8 cellular contexts compared by ENCODE assay signal in the genomic region with DNA sequence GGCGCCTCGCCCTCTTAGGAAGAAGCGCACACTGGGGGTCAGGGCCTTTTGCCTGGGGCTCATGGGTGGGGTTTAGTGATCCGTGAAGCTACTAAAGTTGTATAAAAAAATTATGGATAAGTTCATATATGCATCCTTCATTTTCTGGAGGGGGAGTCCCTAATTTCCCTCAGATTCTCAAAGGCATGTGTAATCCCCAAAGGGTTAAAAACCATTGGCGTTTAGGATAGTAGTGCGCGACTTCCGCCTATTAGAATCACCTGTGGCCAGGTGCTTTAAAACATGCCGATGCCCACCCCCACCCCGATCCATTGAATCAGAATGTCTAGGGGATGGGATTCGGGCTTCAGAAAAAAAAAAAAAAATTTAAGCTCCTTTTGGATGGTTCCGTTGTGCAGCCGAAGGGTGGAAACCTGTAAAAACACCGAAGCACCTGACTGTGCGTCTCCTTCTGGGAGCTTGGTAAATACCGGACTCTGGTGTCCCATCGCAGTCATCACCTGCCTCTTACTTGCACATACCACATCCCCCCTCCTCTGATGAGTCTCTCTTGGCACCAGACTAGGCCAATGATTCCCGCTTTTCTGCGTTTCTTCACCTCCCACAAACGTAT. TPM values are rescaled to one million over a fixed set of nuclear protein-coding genes. Genes with fewer than 3 reads are reported as not detected.
A peak's percentile ranks its signal among the peaks of the same experiment; 100 is the strongest.
DNase-seq lines count a peak whose midpoint lies in the region; ATAC-seq and TF ChIP-seq lines count a peak whose summit lies in the region.

No MANE protein-coding gene starts in this region.

- H2AFZ ChIP-seq in IMR-90 (replicated peaks; ENCODE audit: low read length, poor library complexity), result peak overlapping the region; percentile 95

- CTCF ChIA-PET in Caco-2 (lab: Charles Lee), result interaction anchor here (0.6 kb wide), 1 partner anchor 188 kb away, joined by 3 read pairs; no protein-coding TSS in a partner anchor
- CTCF ChIA-PET in IMR-90 (lab: Yijun Ruan, JAX), result interaction anchor here (0.6 to 0.7 kb wide), 3 partner anchors 28 to 143 kb away, joined by 3 to 7 read pairs (median 3); no protein-coding TSS in a partner anchor

- H3K27me3 Mint-ChIP-seq in Caco-2 (ENCODE audit: insufficient read depth, unreplicated experiment), result no peaks in the 10 kb centered on the region

- H3K18ac ChIP-seq in IMR-90 (ENCODE audit: low read depth, low read length), result peak overlapping the region; percentile 84

- in situ Hi-C loops in IMR-90 (cut with MboI; ENCODE audit: low sequenced_read_pairs), result loop anchor here (25.0 kb wide), 1 partner anchor 784 kb away; no protein-coding TSS in a partner anchor

- ATAC-seq in IMR-90 (ENCODE audit: low read depth) (peak; percentile 43), GM18498 (IDR thresholded peaks at IDR 0.05; ENCODE audit: unreplicated experiment) (no peak)

- peak overlapping the region; percentile 94 for H3K4ac ChIP-seq in IMR-90 (ENCODE audit: low read depth, low read length)

- WGBS in IMR-90 (ENCODE audit: extremely low coverage in 2 of 2, insufficient read length in 1 of 2), 2 experiments, result 39% methylated on average over 3 of the region's 20 CpGs; no CpG with 5 or more reads in 1 of the 2 experiments
- WGBS in mesodermal cell (ENCODE audit: insufficient coverage in 2 of 2), 2 experiments, result 52 to 53% methylated on average over 10 to 14 of the region's 20 CpGs
- 9% methylated on average over 20 of the region's 20 CpGs for WGBS in urinary bladder

- H3K56ac ChIP-seq in IMR-90 (ENCODE audit: extremely low read depth, insufficient read depth, low read length), result peak overlapping the region; percentile 49

- peak overlapping the region; percentile 86 for H3K9ac ChIP-seq in IMR-90 (ENCODE audit: low read depth, low read length)

- H3K79me1 ChIP-seq in IMR-90 (ENCODE audit: low read depth in 1 of 2, low read length in 2 of 2), result peaks cover 6 to 10% of the 10 kb centered on the region in 2 experiments; a peak in 3 of 4 replicates

- dilution Hi-C loops in IMR-90 (cut with HindIII; ENCODE audit: low sequenced_read_pairs, unreplicated experiment), result no loop called here

- peak overlapping the region; percentile 97 for H3K4me2 ChIP-seq in IMR-90 (ENCODE audit: low read depth, low read length)

- H4K91ac ChIP-seq in IMR-90 (ENCODE audit: insufficient read depth, low read depth, low read length), result peak overlapping the region; percentile 86

- H3K4me3 ChIP-seq in Caco-2 (ENCODE audit: low read depth, low read length) (peak overlapping the region; percentile 76), IMR-90 (ENCODE audit: insufficient read depth, low read depth, low read length) (peak overlapping the region; percentile 92), mesodermal cell (ENCODE audit: extremely low read depth, insufficient read depth, low read length, poor library complexity, severe bottlenecking) (peak overlapping the region; percentile 52), urinary bladder (ENCODE audit: low read depth, low read length) (peak overlapping the region; percentile 85)

- POLR2A ChIA-PET in Caco-2 (lab: Charles Lee) (interaction anchor here (0.6 to 1.0 kb wide), 3 partner anchors 40 to 110 kb away, joined by 3 to 5 read pairs (median 3); no protein-coding TSS in a partner anchor), IMR-90 (lab: Charles Lee; ENCODE audit: unreplicated experiment) (no interaction called here)

- H3K4me1 ChIP-seq in Caco-2, result no peaks in the 10 kb centered on the region
- peaks cover 3% of the 10 kb centered on the region; the same call in 1 of the 2 replicates for H3K4me1 ChIP-seq in IMR-90 (ENCODE audit: control insufficient read depth, insufficient read depth, low read length)
- H3K4me1 ChIP-seq in mesodermal cell (ENCODE audit: control insufficient read depth, insufficient read depth, low read length, poor library complexity, severe bottlenecking), result peaks cover 9% of the 10 kb centered on the region
- no peaks in the 10 kb centered on the region for H3K4me1 ChIP-seq in urinary bladder (ENCODE audit: insufficient read depth)

- H3K27me3 ChIP-seq in Caco-2 (replicated peaks; ENCODE audit: control insufficient read depth, insufficient read depth, low read length) (no peaks in the 10 kb centered on the region), IMR-90 (ENCODE audit: control insufficient read depth, insufficient read depth, low read length) (no peaks in the 10 kb centered on the region)

- intact Hi-C loops in Caco-2 (cut with micrococcal nuclease; ENCODE audit: unreplicated experiment) (loop anchor here (1.0 to 2.0 kb wide), 2 partner anchors 89 to 119 kb away; a partner anchor contains a TSS), IMR-90 (cut with micrococcal nuclease) (loop anchor here (2.0 kb wide), 3 partner anchors 89 to 221 kb away; a partner anchor contains a TSS)

- peak overlapping the region; percentile 74 for H2BK5ac ChIP-seq in IMR-90 (ENCODE audit: low read depth, low read length, poor library complexity, severe bottlenecking)

- no peak overlapping the region for H2BK20ac ChIP-seq in IMR-90 (ENCODE audit: low read depth, low read length)

- H3K36me3 ChIP-seq in Caco-2 (ENCODE audit: control insufficient read depth, insufficient read depth, low read length) (no peaks in the 10 kb centered on the region), IMR-90 (ENCODE audit: control insufficient read depth, insufficient read depth, low read length) (peaks cover 7% of the 10 kb centered on the region), mesodermal cell (ENCODE audit: control insufficient read depth, insufficient read depth, low read length) (no peaks in the 10 kb centered on the region), urinary bladder (ENCODE audit: insufficient read depth) (no peaks in the 10 kb centered on the region)

- H4K8ac ChIP-seq in IMR-90 (ENCODE audit: low read depth in 2 of 2, low read length in 2 of 2), result peak overlapping the region; percentile 86 to 92; a peak in 3 of 4 replicates

- peak overlapping the region; percentile 92 for H3K23ac ChIP-seq in IMR-90 (ENCODE audit: low read depth, low read length)

- H3K9me1 ChIP-seq in IMR-90 (ENCODE audit: insufficient read depth, low read length), result peaks cover 3% of the 10 kb centered on the region

- peak overlapping the region; percentile 92 for H3K14ac ChIP-seq in IMR-90 (replicated peaks; ENCODE audit: low read depth, low read length)

- peak overlapping the region; percentile 79 for H2AK5ac ChIP-seq in IMR-90 (ENCODE audit: low read depth, low read length)

- H4K20me1 ChIP-seq in IMR-90 (ENCODE audit: insufficient read depth, low read length), result no peaks in the 10 kb centered on the region

- peak overlapping the region; percentile 92 for H2AK9ac ChIP-seq in IMR-90 (replicated peaks; ENCODE audit: low read depth, low read length, poor library complexity)

- H3K4me1 Mint-ChIP-seq in Caco-2 (ENCODE audit: low read depth, unreplicated experiment), result peaks cover 19% of the 10 kb centered on the region

- peaks cover 6% of the 10 kb centered on the region for H3K36me3 Mint-ChIP-seq in Caco-2 (ENCODE audit: insufficient read depth, unreplicated experiment)

- H3K9me3 Mint-ChIP-seq in Caco-2 (ENCODE audit: unreplicated experiment), result no peaks in the 10 kb centered on the region

- BruUV-seq in Caco-2 (replicated peaks; lab: Mats Ljungman, UMichigan) (TSS peak; percentile 51), IMR-90 (replicated peaks; lab: Mats Ljungman, UMichigan) (no TSS peak)

- H3K27ac ChIP-seq in IMR-90 (ENCODE audit: insufficient read depth, low read length), result peak overlapping the region; percentile 64
- H3K27ac ChIP-seq in mesodermal cell (ENCODE audit: low read depth, low read length, severe bottlenecking), result no peak overlapping the region
- peak overlapping the region; percentile 92 for H3K27ac ChIP-seq in urinary bladder (ENCODE audit: low read depth)

- peak overlapping the region; percentile 42 for H3K27ac Mint-ChIP-seq in Caco-2 (ENCODE audit: unreplicated experiment)

- TF ChIP-seq CTCF in Caco-2 (IDR thresholded peaks at IDR 0.05; ENCODE audit: insufficient read depth in 1 of 2, low read depth in 1 of 2, low read length in 1 of 2, severe bottlenecking in 1 of 2, unreplicated experiment in 1 of 2) (no peak), IMR-90 (conservative IDR thresholded peaks at IDR 0.05; ENCODE audit: low read depth, low read length) (no peak)

- peak overlapping the region; percentile 81 for H3K4me3 Mint-ChIP-seq in Caco-2 (ENCODE audit: unreplicated experiment)

- H4K5ac ChIP-seq in IMR-90 (ENCODE audit: low read depth, low read length), result peak overlapping the region; percentile 90

- no peak for TF ChIP-seq RAD21 in IMR-90 (IDR thresholded peaks at IDR 0.05; ENCODE audit: low read length)

- DNase-seq in Caco-2 (peak; percentile 33 to 43), IMR-90 (no peak), cerebellum (ENCODE audit: low spot score) (peak; percentile 17), AG08395 (ENCODE audit: low spot score) (no peak)
- DNase-seq in stimulated activated CD4-positive, alpha-beta T cell treated with anti-CD3 and anti-CD28 coated beads, Interleukin-4, amount 100 ng/mL, for 4 hours, result no peak

- H2BK120ac ChIP-seq in IMR-90 (ENCODE audit: low read depth, low read length), result peak overlapping the region; percentile 87

- no peak overlapping the region for H2BK15ac ChIP-seq in IMR-90 (ENCODE audit: low read depth, low read length)

- TF ChIP-seq POLR2A in IMR-90 (IDR thresholded peaks at IDR 0.05; ENCODE audit: low read depth, low read length), result no peak

- H3K9me3 ChIP-seq in Caco-2 (0 out of 2 replicates have a peak, but pooled peaks cover 3% of the 10 kb centered on the region), IMR-90 (ENCODE audit: control insufficient read depth, insufficient read depth, low read length) (no peaks in the 10 kb centered on the region), mesodermal cell (ENCODE audit: control insufficient read depth, low read length) (no peaks in the 10 kb centered on the region)

TF ChIP-seq in IMR-90, 13 proteins besides CTCF, POLR2A, EP300 and RAD21:
- TF ChIP-seq MXI1 (IDR thresholded peaks at IDR 0.05; ENCODE audit: borderline replicate concordance, low read depth, low read length) (no peak), CHD1 (IDR thresholded peaks at IDR 0.05; ENCODE audit: low read depth, low read length) (no peak), MAFK (IDR thresholded peaks at IDR 0.05; ENCODE audit: low read depth, low read length) (no peak)
- TF ChIP-seq, protein P1, sequence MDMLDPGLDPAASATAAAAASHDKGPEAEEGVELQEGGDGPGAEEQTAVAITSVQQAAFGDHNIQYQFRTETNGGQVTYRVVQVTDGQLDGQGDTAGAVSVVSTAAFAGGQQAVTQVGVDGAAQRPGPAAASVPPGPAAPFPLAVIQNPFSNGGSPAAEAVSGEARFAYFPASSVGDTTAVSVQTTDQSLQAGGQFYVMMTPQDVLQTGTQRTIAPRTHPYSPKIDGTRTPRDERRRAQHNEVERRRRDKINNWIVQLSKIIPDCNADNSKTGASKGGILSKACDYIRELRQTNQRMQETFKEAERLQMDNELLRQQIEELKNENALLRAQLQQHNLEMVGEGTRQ (IDR thresholded peaks at IDR 0.05; ENCODE audit: low read depth, low read length), result no peak

RNA-seq across cellular contexts. Expression of a gene that starts 0.6 kb away (rescaled TPM):
- 17.3 and 20.3 TPM in 2 replicates for total RNA-seq in Caco-2 (2022)
- 7.7 and 10.6 TPM in 2 replicates for total RNA-seq in IMR-90 (2012; rRNA removed)
- 5.1 and 7.0 TPM in 2 replicates for polyA plus RNA-seq in IMR-90 (2012; rRNA removed)
- 2.7 and 3.8 TPM in 2 replicates for polyA plus RNA-seq in IMR-90 (2012; cell fraction: cytosol; rRNA removed)
- 2.8 and 16.0 TPM in 2 replicates for polyA plus RNA-seq in IMR-90 (2012; cell fraction: nucleus; rRNA removed; ENCODE audit: low replicate concordance)
- 22.2 TPM for total RNA-seq in cerebellum
- polyA plus RNA-seq in mesodermal cell (2013, experiment 1 of 2), result 8.6 TPM
- polyA plus RNA-seq in mesodermal cell (2013, experiment 2 of 2), result 7.8 TPM
- total RNA-seq in urinary bladder, result 20.2 TPM
- polyA plus RNA-seq in urinary bladder, result 10.9 TPM

Comparison
In these comparisons a context has a peak if more than half of its experiments do, and no peak if none do; other contexts are left out.
1. DNase-seq: peak in Caco-2 (2 of 2) and cerebellum (single experiment); none in IMR-90 (single experiment), stimulated activated CD4-positive, alpha-beta T cell treated with anti-CD3 and anti-CD28 coated beads, Interleukin-4, amount 100 ng/mL, for 4 hours (0 of 2) and AG08395 (single experiment).
2. Peak in every context shown above with its lines, with median percentiles within 50 percentile points of each other: H3K4me3 ChIP-seq.